ENCODE assay signal across 1 cellular context in genomic region chr3:29481969-29482767, GRCh38.
TF ChIP-seq lines count a peak whose summit lies in the region.

No MANE protein-coding gene starts in this region.

TF ChIP-seq in GM12878, 131 proteins besides CTCF, POLR2A, EP300 and RAD21 (continued from another document and continues in another):
- TF ChIP-seq HSF1 (IDR thresholded peaks at IDR 0.05; ENCODE audit: low read depth, low read length) (no peak), USF2 (IDR thresholded peaks at IDR 0.05; ENCODE audit: borderline replicate concordance, low read depth, low read length) (no peak), ZNF217 (IDR thresholded peaks at IDR 0.05) (peak; percentile 94), FOXM1 (IDR thresholded peaks at IDR 0.05; ENCODE audit: low read depth, low read length) (peak; percentile 70; the same call in 1 of the 2 replicates), IKZF1 (conservative IDR thresholded peaks at IDR 0.05) (no peak), KDM1A (IDR thresholded peaks at IDR 0.05; ENCODE audit: borderline replicate concordance) (no peak), MYC (IDR thresholded peaks at IDR 0.05; ENCODE audit: insufficient read depth, insufficient read length, insufficient replicate concordance, low read length, severe bottlenecking) (no peak), SMAD1 (IDR thresholded peaks at IDR 0.05; ENCODE audit: low read depth, partially characterized antibody) (no peak), GATAD2B (conservative IDR thresholded peaks at IDR 0.05; ENCODE audit: low read depth) (no peak), POLR2AphosphoS2 (IDR thresholded peaks at IDR 0.05; ENCODE audit: low read depth, low read length) (no peak), ATF3 (IDR thresholded peaks at IDR 0.05; ENCODE audit: borderline replicate concordance, extremely low read depth, low read depth, low read length) (no peak), ATF2 (IDR thresholded peaks at IDR 0.05; ENCODE audit: low read length) (peak; percentile 87), BRCA1 (IDR thresholded peaks at IDR 0.05; ENCODE audit: low read depth, low read length) (no peak), CHD4 (IDR thresholded peaks at IDR 0.05) (no peak), SIN3A (IDR thresholded peaks at IDR 0.05; ENCODE audit: low read depth, low read length) (no peak), ZBTB11 (CRISPR knock-in tag; IDR thresholded peaks at IDR 0.05) (no peak), RFX5 (IDR thresholded peaks at IDR 0.05; ENCODE audit: low read depth, low read length) (no peak), JUND (IDR thresholded peaks at IDR 0.05; ENCODE audit: low read depth, low read length) (no peak), JUNB (IDR thresholded peaks at IDR 0.05) (peak; percentile 88), NR2C1 (IDR thresholded peaks at IDR 0.05) (no peak), RAD51 (IDR thresholded peaks at IDR 0.05) (no peak), SP1 (IDR thresholded peaks at IDR 0.05; ENCODE audit: low read depth, low read length) (no peak), TARDBP (IDR thresholded peaks at IDR 0.05; ENCODE audit: borderline replicate concordance) (no peak), PBX3 (IDR thresholded peaks at IDR 0.05; ENCODE audit: insufficient replicate concordance, low read depth, low read length) (no peak), CBFB (IDR thresholded peaks at IDR 0.05; ENCODE audit: low read depth) (no peak), SKIL (IDR thresholded peaks at IDR 0.05; ENCODE audit: low read depth, poor library complexity, severe bottlenecking) (no peak), TAF1 (IDR thresholded peaks at IDR 0.05; ENCODE audit: borderline replicate concordance, low read depth, low read length) (no peak), MAX (IDR thresholded peaks at IDR 0.05; ENCODE audit: low read depth, low read length) (no peak), ZBTB4 (CRISPR knock-in tag; IDR thresholded peaks at IDR 0.05) (no peak), NRF1 (conservative IDR thresholded peaks at IDR 0.05; ENCODE audit: low read depth, low read length) (no peak), MEF2A (IDR thresholded peaks at IDR 0.05; ENCODE audit: insufficient read depth, low read depth, low read length) (peak; percentile 85), SMAD5 (IDR thresholded peaks at IDR 0.05; ENCODE audit: low read depth) (no peak), CREM (IDR thresholded peaks at IDR 0.05; ENCODE audit: low read depth) (peak; percentile 35), EGR1 (IDR thresholded peaks at IDR 0.05; ENCODE audit: borderline replicate concordance in 1 of 2, low read depth in 2 of 2, low read length in 2 of 2) (no peak), SRF (IDR thresholded peaks at IDR 0.05; ENCODE audit: low read depth in 2 of 2, low read length in 2 of 2) (no peak), MLLT1 (IDR thresholded peaks at IDR 0.05) (no peak), HDGF (IDR thresholded peaks at IDR 0.05) (no peak), SMC3 (IDR thresholded peaks at IDR 0.05; ENCODE audit: borderline replicate concordance, low read length) (no peak), HDAC6 (IDR thresholded peaks at IDR 0.05; ENCODE audit: unreplicated experiment) (no peak), POU2F2 (IDR thresholded peaks at IDR 0.05; ENCODE audit: borderline replicate concordance, low read depth, low read length) (no peak), CHD2 (IDR thresholded peaks at IDR 0.05; ENCODE audit: borderline replicate concordance, low read depth, low read length) (no peak), NR2F1 (conservative IDR thresholded peaks at IDR 0.05) (peak; percentile 75), SREBF1 (IDR thresholded peaks at IDR 0.05; ENCODE audit: low read length) (no peak), BMI1 (IDR thresholded peaks at IDR 0.05; ENCODE audit: borderline replicate concordance) (no peak), ZSCAN29 (IDR thresholded peaks at IDR 0.05) (no peak), ZNF384 (IDR thresholded peaks at IDR 0.05; ENCODE audit: borderline replicate concordance, low read depth, low read length) (no peak), RELB (IDR thresholded peaks at IDR 0.05; ENCODE audit: low read depth) (no peak), CBX5 (IDR thresholded peaks at IDR 0.05; ENCODE audit: low read depth) (no peak), ATF7 (IDR thresholded peaks at IDR 0.05; ENCODE audit: low read depth) (0 out of 2 replicates have a peak, but pooled peaks have one; percentile 22)
